25 cellular contexts compared by ENCODE assay signal in the genomic region with DNA sequence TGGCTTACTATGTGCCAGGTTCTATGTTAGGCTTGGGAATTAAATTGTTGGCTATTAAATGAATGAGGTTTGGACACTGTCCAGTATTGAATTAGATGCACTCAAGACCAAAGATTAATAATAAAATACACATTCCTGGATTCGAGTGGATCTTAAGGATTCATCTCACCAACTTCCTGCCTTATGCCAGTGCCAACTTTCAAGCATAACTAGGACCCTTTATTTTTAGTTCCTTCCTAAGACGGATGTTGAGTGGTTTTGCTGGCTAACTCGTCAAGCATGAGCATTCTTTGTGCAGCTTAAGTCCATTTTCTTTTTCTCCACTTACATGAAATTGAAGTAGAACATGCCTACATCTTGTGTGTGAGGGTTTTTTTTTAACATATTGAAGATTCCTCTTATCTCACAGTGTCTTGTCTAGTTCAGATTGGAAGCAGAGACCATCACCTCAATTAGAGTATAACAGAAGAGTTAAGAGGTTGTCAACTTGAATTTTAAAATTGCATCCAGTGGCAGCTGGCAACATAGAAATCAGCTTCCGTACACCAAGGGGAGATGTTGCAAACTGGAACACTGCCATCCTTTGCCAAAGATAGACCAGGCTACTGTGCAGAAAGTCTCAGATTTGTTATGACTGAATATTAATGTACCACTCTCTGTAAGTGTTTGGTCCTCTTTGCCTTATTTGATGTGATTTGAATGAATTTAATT.
DNase-seq lines count a peak whose midpoint lies in the region; ATAC-seq and TF ChIP-seq lines count a peak whose summit lies in the region.
"Had no signal": no experiment of that assay in that cellular context is flagged by ENCODE, and none has a peak within 500 bp of the region (broad histone marks: within the 10 kb centered on the region; RNA-seq: fewer than 3 reads in every experiment).

No MANE protein-coding gene starts in this region.

- H3K4me1 Mint-ChIP-seq in activated CD4-positive, alpha-beta T cell treated with anti-CD3 and anti-CD28 coated beads, Interleukin-2, amount 10 ng/mL, durations not matched to agents 7 days and 5 days, result no peaks in the 10 kb centered on the region
- H3K4me1 Mint-ChIP-seq: activated T-helper 17 cell treated with anti-CD3 and anti-CD28 coated beads, Interleukin-2, amount 50 U/mL, for 72 hours; mesothelial cell of epicardium had no signal

- H3K18ac ChIP-seq in IMR-90 (ENCODE audit: low read depth, low read length), result peak overlapping the region; percentile 57; the same call in 1 of the 2 replicates

- peak overlapping the region; percentile 48; the same call in 1 of the 2 replicates for H3K27ac ChIP-seq in BLaER1
- no peak overlapping the region for H3K27ac ChIP-seq in IMR-90 (ENCODE audit: insufficient read depth, low read length)
- H3K27ac ChIP-seq in brain microvascular endothelial cell, result peak overlapping the region; percentile 83
- H3K27ac ChIP-seq in vagina, result no peak overlapping the region
- H3K27ac ChIP-seq: ascending aorta, ovary had no signal

- H3K4me3 ChIP-seq in BLaER1 (no peak overlapping the region), IMR-90 (ENCODE audit: insufficient read depth, low read depth, low read length) (no peak overlapping the region), brain microvascular endothelial cell (ENCODE audit: low read depth, low read length) (no peak overlapping the region), vagina (no peak overlapping the region)
- H3K4me3 ChIP-seq: ascending aorta, ovary had no signal

- H4K5ac ChIP-seq in IMR-90 (ENCODE audit: low read depth, low read length), result peak overlapping the region; percentile 42; the same call in 1 of the 2 replicates

- H2AFZ ChIP-seq in IMR-90 (replicated peaks; ENCODE audit: low read length, poor library complexity), result no peak overlapping the region

- no peak overlapping the region for H3K56ac ChIP-seq in IMR-90 (ENCODE audit: extremely low read depth, insufficient read depth, low read length)

- H2AK5ac ChIP-seq in IMR-90 (ENCODE audit: low read depth, low read length), result no peak overlapping the region

- H3K14ac ChIP-seq in IMR-90 (replicated peaks; ENCODE audit: low read depth, low read length), result peak overlapping the region; percentile 4; the same call in 1 of the 2 replicates

- WGBS in IMR-90 (ENCODE audit: extremely low coverage in 2 of 2, insufficient read length in 1 of 2), 2 experiments, result no CpG with 5 or more reads among the region's 4 CpGs

- H3K27me3 Mint-ChIP-seq in activated CD4-positive, alpha-beta T cell treated with anti-CD3 and anti-CD28 coated beads, Interleukin-2, amount 10 ng/mL, durations not matched to agents 7 days and 5 days, result peaks cover 7% of the 10 kb centered on the region
- H3K27me3 Mint-ChIP-seq: type B pancreatic cell had no signal

- H2AK9ac ChIP-seq in IMR-90 (replicated peaks; ENCODE audit: low read depth, low read length, poor library complexity), result no peak overlapping the region

- DNase-seq in IMR-90, result no peak
- DNase-seq in NCI-H446 (lab: John Stamatoyannopoulos, UW), result peak; percentile 62 to 83
- no peak for DNase-seq in brain microvascular endothelial cell
- DNase-seq in activated CD4-positive, alpha-beta T cell treated with anti-CD3 and anti-CD28 coated beads, Interleukin-2, amount 10 ng/mL, durations not matched to agents 7 days and 5 days, result no peak
- no peak for DNase-seq in SIG-M5 (lab: John Stamatoyannopoulos, UW)
- no peak for DNase-seq in vagina (ENCODE audit: extremely low spot score in 2 of 2)
- no peak for DNase-seq in activated CD4-positive, alpha-beta T cell treated with anti-CD3 and anti-CD28 coated beads for 1 hour
- DNase-seq: activated CD4-positive, alpha-beta T cell treated with anti-CD3 and anti-CD28 coated beads, Interleukin-2, amount 50 U/mL, for 1 hour; C1 segment of cervical spinal cord; cerebellar nuclear complex; effector CD4-positive, alpha-beta T cell; erythroblast; left ventricle myocardium superior; NCI-H774; ovary; right cardiac atrium; SHP77 treated with DMSO at 0.1 percent for 48 hours; T-helper 2 cell had no signal

- H2BK15ac ChIP-seq in IMR-90 (ENCODE audit: low read depth, low read length), result peak overlapping the region; percentile 11; the same call in 1 of the 3 replicates

- H3K27ac Mint-ChIP-seq in activated CD4-positive, alpha-beta T cell treated with anti-CD3 and anti-CD28 coated beads, Interleukin-2, amount 10 ng/mL, durations not matched to agents 7 days and 5 days, result no peak overlapping the region
- H3K27ac Mint-ChIP-seq: activated naive CD4-positive, alpha-beta T cell treated with anti-CD3 and anti-CD28 coated beads, Interleukin-2, amount 50 U/mL, for 72 hours; activated T-helper 17 cell treated with anti-CD3 and anti-CD28 coated beads, Interleukin-2, amount 50 U/mL, for 72 hours; mesothelial cell of epicardium; natural killer cell treated with Interleukin-12 subunit alpha and Interleukin-12 subunit beta and Interleukin-15 and Interleukin-18, amount 100 ng/mL, for 72 hours; type B pancreatic cell had no signal

- H3K27me3 ChIP-seq in BLaER1 (no peaks in the 10 kb centered on the region), IMR-90 (ENCODE audit: control insufficient read depth, insufficient read depth, low read length) (no peaks in the 10 kb centered on the region), brain microvascular endothelial cell (replicated peaks) (no peaks in the 10 kb centered on the region), vagina (no peaks in the 10 kb centered on the region)
- H3K27me3 ChIP-seq: ascending aorta, ovary had no signal

- in situ Hi-C loops in IMR-90 (cut with MboI; ENCODE audit: low sequenced_read_pairs) (loop anchor here (25.0 kb wide), 1 partner anchor 856 kb away; no protein-coding TSS in a partner anchor), brain microvascular endothelial cell (cut with HindIII; ENCODE audit: low pct_ligation_motif_present, low sequenced_read_pairs) (no loop called here)

- peak overlapping the region; percentile 42 for H2BK120ac ChIP-seq in IMR-90 (ENCODE audit: low read depth, low read length)

- TF ChIP-seq RAD21 in IMR-90 (IDR thresholded peaks at IDR 0.05; ENCODE audit: low read length), result no peak

- no peaks in the 10 kb centered on the region for H3K9me3 Mint-ChIP-seq in activated CD4-positive, alpha-beta T cell treated with anti-CD3 and anti-CD28 coated beads, Interleukin-2, amount 10 ng/mL, durations not matched to agents 7 days and 5 days
- H3K9me3 Mint-ChIP-seq: activated naive CD4-positive, alpha-beta T cell treated with anti-CD3 and anti-CD28 coated beads, Interleukin-2, amount 50 U/mL, for 72 hours; activated T-helper 17 cell treated with anti-CD3 and anti-CD28 coated beads, Interleukin-2, amount 50 U/mL, for 72 hours; mesothelial cell of epicardium; type B pancreatic cell had no signal

- peak overlapping the region; percentile 22; the same call in 1 of the 2 replicates for H2BK20ac ChIP-seq in IMR-90 (ENCODE audit: low read depth, low read length)

- peak overlapping the region; percentile 10 for H2BK5ac ChIP-seq in IMR-90 (ENCODE audit: low read depth, low read length, poor library complexity, severe bottlenecking)

- no peak overlapping the region for H3K23ac ChIP-seq in IMR-90 (ENCODE audit: low read depth, low read length)

- H3K4me2 ChIP-seq in BLaER1, result peak overlapping the region; percentile 75
- H3K4me2 ChIP-seq in IMR-90 (ENCODE audit: low read depth, low read length), result no peak overlapping the region

- H4K20me1 ChIP-seq in BLaER1, result no peaks in the 10 kb centered on the region
- H4K20me1 ChIP-seq in IMR-90 (ENCODE audit: insufficient read depth, low read length), result no peaks in the 10 kb centered on the region

- intact Hi-C loops in IMR-90 (cut with micrococcal nuclease), result no loop called here
- intact Hi-C loops in vagina (cut with DNase I), result no loop called here

- H3K4me1 ChIP-seq in BLaER1 (peaks cover 54% of the 10 kb centered on the region), IMR-90 (ENCODE audit: control insufficient read depth, insufficient read depth, low read length) (peaks cover 10% of the 10 kb centered on the region), vagina (no peaks in the 10 kb centered on the region)
- H3K4me1 ChIP-seq: ascending aorta had no signal

- no peak for TF ChIP-seq POLR2A in IMR-90 (IDR thresholded peaks at IDR 0.05; ENCODE audit: low read depth, low read length)
- no peak for TF ChIP-seq POLR2A in vagina (IDR thresholded peaks at IDR 0.05)

- peak overlapping the region in 1 of 2 experiments; percentile 8; a peak in 1 of 4 replicates for H4K8ac ChIP-seq in IMR-90 (ENCODE audit: low read depth in 2 of 2, low read length in 2 of 2)

- ATAC-seq in IMR-90 (ENCODE audit: low read depth), result no peak
- ATAC-seq: activated naive CD4-positive, alpha-beta T cell treated with anti-CD3 and anti-CD28 coated beads, Interleukin-2, amount 50 U/mL, for 72 hours; activated T-helper 17 cell treated with anti-CD3 and anti-CD28 coated beads, Interleukin-2, amount 50 U/mL, for 72 hours; left ventricle myocardium superior; natural killer cell treated with Interleukin-12 subunit alpha and Interleukin-12 subunit beta and Interleukin-15 and Interleukin-18, amount 100 ng/mL, for 72 hours; right cardiac atrium had no signal

- H3K4ac ChIP-seq in IMR-90 (ENCODE audit: low read depth, low read length), result peak overlapping the region; percentile 18

- no TSS peak for BruUV-seq in IMR-90 (replicated peaks; lab: Mats Ljungman, UMichigan)

- H3K9ac ChIP-seq in BLaER1, result no peak overlapping the region
- H3K9ac ChIP-seq in IMR-90 (ENCODE audit: low read depth, low read length), result no peak overlapping the region

- no peak overlapping the region for H3K4me3 Mint-ChIP-seq in activated CD4-positive, alpha-beta T cell treated with anti-CD3 and anti-CD28 coated beads, Interleukin-2, amount 10 ng/mL, durations not matched to agents 7 days and 5 days
- H3K4me3 Mint-ChIP-seq: activated T-helper 17 cell treated with anti-CD3 and anti-CD28 coated beads, Interleukin-2, amount 50 U/mL, for 72 hours; mesothelial cell of epicardium; natural killer cell treated with Interleukin-12 subunit alpha and Interleukin-12 subunit beta and Interleukin-15 and Interleukin-18, amount 100 ng/mL, for 72 hours; type B pancreatic cell had no signal

- H3K9me3 ChIP-seq in BLaER1 (no peaks in the 10 kb centered on the region), IMR-90 (ENCODE audit: control insufficient read depth, insufficient read depth, low read length) (no peaks in the 10 kb centered on the region), vagina (no peaks in the 10 kb centered on the region)
- H3K9me3 ChIP-seq: ascending aorta, ovary had no signal

- CTCF ChIA-PET in IMR-90 (lab: Yijun Ruan, JAX), result interaction anchor here (0.8 kb wide), 1 partner anchor 8 kb away, joined by 3 read pairs; no protein-coding TSS in a partner anchor
- CTCF ChIA-PET in activated CD4-positive, alpha-beta T cell treated with anti-CD3 and anti-CD28 coated beads, Interleukin-2, amount 10 ng/mL, durations not matched to agents 7 days and 5 days (lab: Charles Lee), result no interaction called here

- H4K91ac ChIP-seq in IMR-90 (ENCODE audit: insufficient read depth, low read depth, low read length), result peak overlapping the region; percentile 5; the same call in 1 of the 2 replicates

- no peaks in the 10 kb centered on the region for H3K36me3 Mint-ChIP-seq in activated CD4-positive, alpha-beta T cell treated with anti-CD3 and anti-CD28 coated beads, Interleukin-2, amount 10 ng/mL, durations not matched to agents 7 days and 5 days (ENCODE audit: low read depth)
- H3K36me3 Mint-ChIP-seq: activated naive CD4-positive, alpha-beta T cell treated with anti-CD3 and anti-CD28 coated beads, Interleukin-2, amount 50 U/mL, for 72 hours; mesothelial cell of epicardium; natural killer cell treated with Interleukin-12 subunit alpha and Interleukin-12 subunit beta and Interleukin-15 and Interleukin-18, amount 100 ng/mL, for 72 hours; type B pancreatic cell had no signal

- TF ChIP-seq CTCF in IMR-90 (conservative IDR thresholded peaks at IDR 0.05; ENCODE audit: low read depth, low read length), result no peak
- no peak for TF ChIP-seq CTCF in brain microvascular endothelial cell (IDR thresholded peaks at IDR 0.05; ENCODE audit: low read depth, low read length, missing control alignments)
- TF ChIP-seq CTCF in vagina (IDR thresholded peaks at IDR 0.05), result no peak

- H3K36me3 ChIP-seq in BLaER1 (no peaks in the 10 kb centered on the region), IMR-90 (ENCODE audit: control insufficient read depth, insufficient read depth, low read length) (no peaks in the 10 kb centered on the region), brain microvascular endothelial cell (replicated peaks) (no peaks in the 10 kb centered on the region), vagina (no peaks in the 10 kb centered on the region)
- H3K36me3 ChIP-seq: ascending aorta, ovary had no signal

- H3K79me1 ChIP-seq in IMR-90 (ENCODE audit: low read depth in 1 of 2, low read length in 2 of 2), result no peaks in the 10 kb centered on the region

- POLR2A ChIA-PET in IMR-90 (lab: Charles Lee; ENCODE audit: unreplicated experiment), result no interaction called here
- POLR2A ChIA-PET in activated CD4-positive, alpha-beta T cell treated with anti-CD3 and anti-CD28 coated beads, Interleukin-2, amount 10 ng/mL, durations not matched to agents 7 days and 5 days (lab: Charles Lee), result no interaction called here

- dilution Hi-C loops in IMR-90 (cut with HindIII; ENCODE audit: low sequenced_read_pairs, unreplicated experiment), result no loop called here

- H3K9me1 ChIP-seq in IMR-90 (ENCODE audit: insufficient read depth, low read length), result no peaks in the 10 kb centered on the region

Comparison
In these comparisons a context has a peak if more than half of its experiments do, and no peak if none do; other contexts are left out.
1. H3K27ac ChIP-seq: peak in BLaER1 (single experiment) and brain microvascular endothelial cell (single experiment); none in IMR-90 (single experiment) and vagina (single experiment).
2. DNase-seq: peak in NCI-H446 (2 of 2); none in IMR-90 (single experiment), brain microvascular endothelial cell (single experiment), activated CD4-positive, alpha-beta T cell treated with anti-CD3 and anti-CD28 coated beads, Interleukin-2, amount 10 ng/mL, durations not matched to agents 7 days and 5 days (single experiment), SIG-M5 (single experiment), vagina (0 of 2) and activated CD4-positive, alpha-beta T cell treated with anti-CD3 and anti-CD28 coated beads for 1 hour (single experiment).